ENCODE assay signal across 20 cellular contexts in genomic region chr5:67548520-67549262, GRCh38.
DNase-seq lines count a peak whose midpoint lies in the region; ATAC-seq, FAIRE-seq and TF ChIP-seq lines count a peak whose summit lies in the region.
"Had no signal": no experiment of that assay in that cellular context is flagged by ENCODE, and none has a peak within 500 bp of the region (broad histone marks: within the 10 kb centered on the region; RNA-seq: fewer than 3 reads in every experiment).

No MANE protein-coding gene starts in this region.

- H3K27me3 Mint-ChIP-seq in T-helper 2 cell treated with Interferon-gamma antibody and Interleukin-4, amounts not matched to agents 5 μg/mL and 100 μg/mL, for 36 hours (ENCODE audit: low read depth) = no peaks in the 10 kb centered on the region
- H3K27me3 Mint-ChIP-seq: progenitor cell of endocrine pancreas; stimulated activated memory B cell treated with anti-CD40 and anti-IgM and Interleukin-4, amounts not matched to agents 10 μg/mL and 1 μg/mL and 100 μg/mL, for 72 hours had no signal

- DNase-seq in T-helper 2 cell treated with Interferon-gamma antibody and Interleukin-4, amounts not matched to agents 5 μg/mL and 100 μg/mL, for 36 hours (ENCODE audit: low spot score) = no peak
- DNase-seq in T-helper 2 cell (no peak), OCI-M1 (lab: John Stamatoyannopoulos, UW) (peak; percentile 53), kidney tubule cell (ENCODE audit: low spot score) (peak; percentile 35), pancreas (no peak), NCI-H187 treated with DMSO at 0.1 percent for 48 hours (lab: John Stamatoyannopoulos, UW) (no peak), NCI-H2107 (lab: John Stamatoyannopoulos, UW) (no peak)
- DNase-seq: 8988T, DMS79 treated with DMSO at 0.1 percent for 48 hours, head of caudate nucleus, NCI-H2081, NCI-H526 treated with DMSO at 0.1 percent for 48 hours, spleen, trophoblast cell had no signal

- H3K4me3 Mint-ChIP-seq in T-helper 2 cell treated with Interferon-gamma antibody and Interleukin-4, amounts not matched to agents 5 μg/mL and 100 μg/mL, for 36 hours = peak overlapping the region; percentile 19
- H3K4me3 Mint-ChIP-seq: CD14-positive monocyte; stimulated activated memory B cell treated with anti-CD40 and anti-IgM and Interleukin-4, amounts not matched to agents 10 μg/mL and 1 μg/mL and 100 μg/mL, for 72 hours had no signal

- H3K4me3 ChIP-seq in pancreas = no peak overlapping the region
- H3K4me3 ChIP-seq: ascending aorta had no signal

- no peaks in the 10 kb centered on the region for H3K9me3 Mint-ChIP-seq in T-helper 2 cell treated with Interferon-gamma antibody and Interleukin-4, amounts not matched to agents 5 μg/mL and 100 μg/mL, for 36 hours

- H3K36me3 ChIP-seq in pancreas = no peaks in the 10 kb centered on the region
- H3K36me3 ChIP-seq: ascending aorta, spleen had no signal

- no peak overlapping the region for H3K27ac Mint-ChIP-seq in T-helper 2 cell treated with Interferon-gamma antibody and Interleukin-4, amounts not matched to agents 5 μg/mL and 100 μg/mL, for 36 hours
- H3K27ac Mint-ChIP-seq: CD14-positive monocyte; progenitor cell of endocrine pancreas; stimulated activated memory B cell treated with anti-CD40 and anti-IgM and Interleukin-4, amounts not matched to agents 10 μg/mL and 1 μg/mL and 100 μg/mL, for 72 hours had no signal

- WGBS in pancreas, 2 donors = 49 to 60% methylated on average over 8 of the region's 8 CpGs

- no peaks in the 10 kb centered on the region for H3K27me3 ChIP-seq in pancreas
- H3K27me3 ChIP-seq: ascending aorta, spleen had no signal

- FAIRE-seq in pancreas (lab: Jason Lieb, UNC) = no peak

- H3K36me3 Mint-ChIP-seq in T-helper 2 cell treated with Interferon-gamma antibody and Interleukin-4, amounts not matched to agents 5 μg/mL and 100 μg/mL, for 36 hours (ENCODE audit: low read depth) = no peaks in the 10 kb centered on the region
- H3K36me3 Mint-ChIP-seq: CD14-positive monocyte; stimulated activated memory B cell treated with anti-CD40 and anti-IgM and Interleukin-4, amounts not matched to agents 10 μg/mL and 1 μg/mL and 100 μg/mL, for 72 hours had no signal

- H3K4me1 ChIP-seq in pancreas = peaks cover 0 to 4% (median 0%) of the 10 kb centered on the region in 3 donors
- H3K4me1 ChIP-seq: ascending aorta had no signal

- ATAC-seq in pancreas = peak in 3 of 4 donors; percentile 25 to 46 (median 33)
- ATAC-seq in HG03378 (IDR thresholded peaks at IDR 0.05; ENCODE audit: unreplicated experiment) = no peak
- ATAC-seq: stimulated activated memory B cell treated with anti-CD40 and anti-IgM and Interleukin-4, amounts not matched to agents 10 μg/mL and 1 μg/mL and 100 μg/mL, for 72 hours had no signal

- H3K4me1 Mint-ChIP-seq in T-helper 2 cell treated with Interferon-gamma antibody and Interleukin-4, amounts not matched to agents 5 μg/mL and 100 μg/mL, for 36 hours (ENCODE audit: low read depth) = peaks cover 5% of the 10 kb centered on the region

- H3K9me3 ChIP-seq in pancreas = no peaks in the 10 kb centered on the region
- H3K9me3 ChIP-seq: ascending aorta had no signal

- intact Hi-C loops in pancreas (cut with DNase I) = no loop called here

- no peak overlapping the region for H3K27ac ChIP-seq in pancreas
- H3K27ac ChIP-seq: ascending aorta, epithelial cell of prostate had no signal

- TF ChIP-seq CTCF in pancreas (IDR thresholded peaks at IDR 0.05) = no peak

Comparison
In these comparisons a context has a peak if more than half of its experiments do, and no peak if none do; other contexts are left out.
1. DNase-seq: peak in OCI-M1 (single experiment) and kidney tubule cell (single experiment); none in T-helper 2 cell treated with Interferon-gamma antibody and Interleukin-4, amounts not matched to agents 5 μg/mL and 100 μg/mL, for 36 hours (single experiment), T-helper 2 cell (0 of 5), pancreas (0 of 6), NCI-H187 treated with DMSO at 0.1 percent for 48 hours (single experiment) and NCI-H2107 (single experiment).